22 cellular contexts compared by ENCODE assay signal in the genomic region with DNA sequence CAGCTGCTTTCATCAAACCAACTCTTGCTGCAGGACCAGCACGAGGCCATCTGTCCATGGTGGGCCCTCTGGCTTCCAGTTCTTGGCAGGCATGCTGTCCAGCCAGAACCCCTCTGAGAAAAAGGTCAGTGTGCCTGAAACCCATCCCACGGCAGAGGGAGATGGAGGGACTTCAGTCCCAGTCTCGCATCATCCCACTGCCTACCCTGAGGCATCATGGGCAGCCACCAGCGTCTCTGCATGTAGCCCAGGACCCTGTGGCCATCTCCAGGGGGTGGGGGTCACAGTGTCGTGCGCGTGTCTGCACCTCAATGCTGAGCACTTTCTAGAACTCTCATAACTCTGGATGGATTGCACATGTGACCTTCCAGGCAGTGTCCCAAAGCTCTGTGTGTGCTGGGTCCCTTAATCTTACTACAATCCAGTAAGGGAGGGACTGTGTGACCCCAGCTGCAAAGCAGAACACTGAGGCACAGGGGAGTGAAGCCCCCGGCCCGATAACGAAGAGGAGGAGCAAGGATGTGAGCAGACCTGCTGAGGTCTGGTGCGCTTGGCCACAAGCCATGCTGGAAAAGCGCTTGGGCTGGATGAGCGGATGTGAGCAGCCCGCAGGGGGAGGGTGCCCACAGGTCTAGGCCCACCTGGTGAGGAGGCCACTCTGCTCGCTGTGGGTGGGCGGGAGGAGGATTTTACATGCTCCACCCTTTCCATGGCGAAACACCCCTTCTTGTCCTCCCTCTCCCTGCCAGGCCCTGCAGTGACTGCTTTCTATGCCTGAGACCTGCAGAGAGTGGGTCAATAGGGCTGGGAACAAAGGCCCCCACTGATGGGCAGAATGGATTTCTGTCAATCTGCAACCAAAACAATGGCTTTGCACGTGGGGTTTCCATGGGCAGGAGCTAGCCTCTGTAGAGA.
"Had no signal": no experiment of that assay in that cellular context is flagged by ENCODE, and none has a peak within 500 bp of the region (broad histone marks: within the 10 kb centered on the region; RNA-seq: fewer than 3 reads in every experiment).

No MANE protein-coding gene starts in this region.

- H3K4me3 ChIP-seq: dorsolateral prefrontal cortex, gastrocnemius medialis, heart right ventricle, mucosa of descending colon, psoas muscle, spleen, testis, tibial nerve had no signal

- H3K4me1 ChIP-seq: gastrocnemius medialis, heart right ventricle, parathyroid adenoma, psoas muscle, spleen, testis, tibial nerve had no signal

- H3K4me3 Mint-ChIP-seq: naive thymus-derived CD8-positive, alpha-beta T cell; stimulated activated memory B cell treated with anti-CD40 and anti-IgM and Interleukin-4, amounts not matched to agents 10 μg/mL and 1 μg/mL and 100 μg/mL, for 72 hours; stimulated activated naive CD8-positive, alpha-beta T cell treated with anti-CD3 and anti-CD28 coated beads, Interleukin-15, Interleukin-2, amounts not matched to agents 100 ng/mL and 50 ng/mL, for 24 hours had no signal

- H3K9me3 Mint-ChIP-seq: naive thymus-derived CD8-positive, alpha-beta T cell; stimulated activated naive CD8-positive, alpha-beta T cell treated with anti-CD3 and anti-CD28 coated beads, Interleukin-15, Interleukin-2, amounts not matched to agents 100 ng/mL and 50 ng/mL, for 24 hours had no signal

- H3K9me3 ChIP-seq: gastrocnemius medialis, heart right ventricle, mucosa of descending colon, psoas muscle, spleen, testis, tibial nerve had no signal

- H3K36me3 Mint-ChIP-seq: naive thymus-derived CD8-positive, alpha-beta T cell; stimulated activated memory B cell treated with anti-CD40 and anti-IgM and Interleukin-4, amounts not matched to agents 10 μg/mL and 1 μg/mL and 100 μg/mL, for 72 hours had no signal

- DNase-seq: cortex of kidney; effector CD8-positive, alpha-beta T cell; gastrocnemius medialis; heart right ventricle; hypothalamus; kidney glomerular epithelial cell; mucosa of descending colon; naive thymus-derived CD8-positive, alpha-beta T cell; psoas muscle; retina; spleen; stimulated activated CD4-positive, alpha-beta T cell treated with anti-CD3 and anti-CD28 coated beads, Interleukin-15, amount 100 ng/mL, for 24 hours; stimulated activated CD4-positive, alpha-beta T cell treated with anti-CD3 and anti-CD28 coated beads, Interleukin-1b, Interleukin-23, amount 100 ng/mL, for 48 hours; stimulated activated CD4-positive, alpha-beta T cell treated with anti-CD3 and anti-CD28 coated beads, Interleukin-4, amount 100 ng/mL, for 24 hours; testis had no signal

- H3K27me3 ChIP-seq: gastrocnemius medialis, testis, tibial nerve had no signal

- H3K79me2 ChIP-seq: parathyroid adenoma had no signal

- H3K27me3 Mint-ChIP-seq: stimulated activated naive CD8-positive, alpha-beta T cell treated with anti-CD3 and anti-CD28 coated beads, Interleukin-15, Interleukin-2, amounts not matched to agents 100 ng/mL and 50 ng/mL, for 24 hours had no signal

- H3K9ac ChIP-seq: parathyroid adenoma had no signal

- ATAC-seq: esophagus mucosa; gastrocnemius medialis; naive thymus-derived CD8-positive, alpha-beta T cell; psoas muscle; sciatic nerve; stimulated activated memory B cell treated with anti-CD40 and anti-IgM and Interleukin-4, amounts not matched to agents 10 μg/mL and 1 μg/mL and 100 μg/mL, for 72 hours had no signal

- H3K36me3 ChIP-seq: gastrocnemius medialis, heart right ventricle, spleen, tibial nerve had no signal

- H3K27ac Mint-ChIP-seq: naive thymus-derived CD8-positive, alpha-beta T cell; stimulated activated memory B cell treated with anti-CD40 and anti-IgM and Interleukin-4, amounts not matched to agents 10 μg/mL and 1 μg/mL and 100 μg/mL, for 72 hours; stimulated activated naive CD8-positive, alpha-beta T cell treated with anti-CD3 and anti-CD28 coated beads, Interleukin-15, Interleukin-2, amounts not matched to agents 100 ng/mL and 50 ng/mL, for 24 hours had no signal

- H3K4me1 Mint-ChIP-seq: naive thymus-derived CD8-positive, alpha-beta T cell; stimulated activated memory B cell treated with anti-CD40 and anti-IgM and Interleukin-4, amounts not matched to agents 10 μg/mL and 1 μg/mL and 100 μg/mL, for 72 hours had no signal

- H3K27ac ChIP-seq: dorsolateral prefrontal cortex, gastrocnemius medialis, heart right ventricle, parathyroid adenoma, psoas muscle, spleen, testis, tibial nerve had no signal
